In genomic region chr4:168831919-168832745, GRCh38 we compare ENCODE assay signal across 8 cellular contexts.
DNase-seq lines count a peak whose midpoint lies in the region; ATAC-seq and TF ChIP-seq lines count a peak whose summit lies in the region.

No MANE protein-coding gene starts in this region.

- peak; percentile 79 to 84 for TF ChIP-seq POLR2A in tibial nerve (IDR thresholded peaks at IDR 0.05)

- peak overlapping the region in 1 of 7 donors; percentile 10 for H3K27ac Mint-ChIP-seq in CD4-positive, alpha-beta memory T cell

- no peaks in the 10 kb centered on the region for H3K36me3 ChIP-seq in CD4-positive, alpha-beta memory T cell (ENCODE audit: insufficient read depth, low read length)
- no peaks in the 10 kb centered on the region for H3K36me3 ChIP-seq in tibial nerve

- H3K9me3 Mint-ChIP-seq in CD4-positive, alpha-beta memory T cell = no peaks in the 10 kb centered on the region

- POLR2A ChIA-PET in CD4-positive, alpha-beta memory T cell (lab: Charles Lee; ENCODE audit: partially characterized antibody) = interaction anchor here (0.8 to 1.5 kb wide), 4 partner anchors 9 to 352 kb away, joined by 3 to 6 read pairs (median 3); partner anchors contain the start of gene CBR4
- POLR2A ChIA-PET in RWPE1 (lab: Yijun Ruan, JAX; ENCODE audit: low non-redundant PET) = interaction anchor here (0.7 to 1.5 kb wide), 2 partner anchors 15 to 417 kb away, joined by 3 to 23 read pairs; no protein-coding TSS in a partner anchor

- CTCF ChIA-PET in CD4-positive, alpha-beta memory T cell (lab: Charles Lee; ENCODE audit: partially characterized antibody) = interaction anchor here (0.9 to 1.8 kb wide), 2 partner anchors 9 to 15 kb away, joined by 5 to 9 read pairs; no protein-coding TSS in a partner anchor
- CTCF ChIA-PET in RWPE1 (lab: Yijun Ruan, JAX) = interaction anchor here (0.5 to 2.5 kb wide), 7 partner anchors 15 to 318 kb away, joined by 3 to 10 read pairs (median 3); no protein-coding TSS in a partner anchor

- H3K36me3 Mint-ChIP-seq in CD4-positive, alpha-beta memory T cell = no peaks in the 10 kb centered on the region

- TF ChIP-seq CTCF in RWPE1 (conservative IDR thresholded peaks at IDR 0.05; ENCODE audit: low read depth) (no peak), tibial nerve (IDR thresholded peaks at IDR 0.05) (peak in 2 of 5 experiments; percentile 30 to 47)

- H3K4me1 ChIP-seq in CD4-positive, alpha-beta memory T cell (ENCODE audit: insufficient read depth, low read length) = peaks cover 13% of the 10 kb centered on the region
- peaks cover 0 to 29% (median 0%) of the 10 kb centered on the region in 4 donors for H3K4me1 ChIP-seq in tibial nerve

- H3K27me3 Mint-ChIP-seq in CD4-positive, alpha-beta memory T cell = peaks cover 38 to 51% of the 10 kb centered on the region in 2 donors

- DNase-seq in CD4-positive, alpha-beta memory T cell = peak; percentile 38 to 52 (median 47)
- peak; percentile 87 for DNase-seq in RWPE1 (ENCODE audit: low spot score)
- DNase-seq in activated naive CD4-positive, alpha-beta T cell treated with anti-CD3 and anti-CD28 coated beads, Interleukin-2, amount 50 U/mL, for 16 hours = peak; percentile 62
- peak; percentile 91 for DNase-seq in glomerular visceral epithelial cell (ENCODE audit: extremely low spot score)
- DNase-seq in occipital lobe (lab: John Stamatoyannopoulos, UW) = peak; percentile 55
- peak; percentile 77 to 82 for DNase-seq in tibial nerve (ENCODE audit: low spot score in 2 of 2)

- peaks cover 5 to 19% (median 11%) of the 10 kb centered on the region in 4 donors for H3K4me1 Mint-ChIP-seq in CD4-positive, alpha-beta memory T cell

- H3K4me3 ChIP-seq in CD4-positive, alpha-beta memory T cell (ENCODE audit: low read length in 2 of 2) = peak overlapping the region; percentile 34 to 53
- peak overlapping the region; percentile 62 to 86 (median 78) for H3K4me3 ChIP-seq in tibial nerve

- H3K27me3 ChIP-seq in CD4-positive, alpha-beta memory T cell (ENCODE audit: insufficient read depth, low read length) = peaks cover 23% of the 10 kb centered on the region
- H3K27me3 ChIP-seq in tibial nerve = no peaks in the 10 kb centered on the region

- H3K9me3 ChIP-seq in CD4-positive, alpha-beta memory T cell (ENCODE audit: control insufficient read depth in 1 of 2, low read length in 2 of 2) = no peaks in the 10 kb centered on the region
- no peaks in the 10 kb centered on the region for H3K9me3 ChIP-seq in tibial nerve

- 1% methylated on average over 32 to 43 of the region's 68 CpGs for WGBS in tibial nerve, 2 donors

- TF ChIP-seq EP300 in tibial nerve (IDR thresholded peaks at IDR 0.05) = peak in 1 of 2 donors; percentile 95

- no peak overlapping the region for H3K27ac ChIP-seq in CD4-positive, alpha-beta memory T cell (ENCODE audit: low read depth, low read length)
- H3K27ac ChIP-seq in RWPE1 (peak overlapping the region; percentile 92), tibial nerve (peak overlapping the region; percentile 80 to 92 (median 84))

- intact Hi-C loops in CD4-positive, alpha-beta memory T cell (cut with micrococcal nuclease) = loop anchor here (2.0 to 5.0 kb wide), 2 partner anchors 15 to 180 kb away; partner anchors contain the start of gene CBR4

- H3K4me3 Mint-ChIP-seq in CD4-positive, alpha-beta memory T cell = peak overlapping the region; percentile 77 to 92 (median 86)

- peak; percentile 95 for ATAC-seq in GM19397 (IDR thresholded peaks at IDR 0.05; ENCODE audit: unreplicated experiment)
- ATAC-seq in HG03469 (IDR thresholded peaks at IDR 0.05; ENCODE audit: unreplicated experiment) = peak; percentile 66
